Comparison of ENCODE assay signal across 10 cellular contexts in the genomic region with DNA sequence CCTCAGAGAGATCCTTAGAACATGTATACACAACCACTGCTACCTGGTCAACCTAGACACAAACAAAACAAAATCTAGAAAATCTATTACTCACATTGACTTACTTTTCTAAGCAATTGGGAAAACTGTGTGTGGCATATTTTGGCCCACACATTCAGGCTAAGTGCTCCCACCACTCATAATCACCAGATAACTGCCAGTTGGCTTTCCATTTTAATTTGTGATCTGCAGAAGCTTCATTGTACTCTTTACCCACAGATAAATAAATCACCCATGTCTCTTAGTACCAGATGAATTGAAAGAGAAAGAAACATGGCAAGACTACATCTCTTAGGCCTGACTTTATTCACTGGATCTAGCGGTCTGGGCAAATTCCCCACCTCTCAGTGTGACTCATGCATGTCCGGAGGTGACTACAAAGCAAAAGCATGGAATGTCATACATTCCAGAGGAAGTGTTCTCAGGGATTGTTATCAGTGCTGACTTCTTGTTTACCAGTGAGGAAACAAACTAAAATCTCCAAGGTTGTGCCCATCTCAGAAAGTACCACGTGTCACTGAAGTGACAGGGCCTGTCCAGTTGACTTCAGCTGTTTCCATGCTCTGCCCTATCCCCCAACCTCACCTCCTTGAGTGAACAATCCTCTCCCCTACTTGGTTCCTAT. TPM values are rescaled to one million over a fixed set of nuclear protein-coding genes. Genes with fewer than 3 reads are reported as not detected.
A peak's percentile ranks its signal among the peaks of the same experiment; 100 is the strongest.
DNase-seq lines count a peak whose midpoint lies in the region; ATAC-seq, FAIRE-seq and TF ChIP-seq lines count a peak whose summit lies in the region.
"Had no signal": no experiment of that assay in that cellular context is flagged by ENCODE, and none has a peak within 500 bp of the region (broad histone marks: within the 10 kb centered on the region; RNA-seq: fewer than 3 reads in every experiment).

No MANE protein-coding gene starts in this region.

- peak; percentile 18; the same call in 1 of the 2 replicates for TF ChIP-seq POLR2A in IMR-90 (IDR thresholded peaks at IDR 0.05; ENCODE audit: low read depth, low read length)
- peak; percentile 86 for TF ChIP-seq POLR2A in endothelial cell of umbilical vein (IDR thresholded peaks at IDR 0.05; ENCODE audit: low read depth, low read length)

- TF ChIP-seq CTCF in IMR-90 (conservative IDR thresholded peaks at IDR 0.05; ENCODE audit: low read depth, low read length) = no peak
- no peak for TF ChIP-seq CTCF in endothelial cell of umbilical vein (IDR thresholded peaks at IDR 0.05; ENCODE audit: extremely low read depth in 1 of 2, insufficient read depth in 1 of 2, low read depth in 1 of 2, low read length in 2 of 2)

- peak overlapping the region; percentile 14; the same call in 1 of the 2 replicates for H3K4me3 ChIP-seq in ACC112 (ENCODE audit: low read depth, low read length)
- H3K4me3 ChIP-seq in IMR-90 (ENCODE audit: insufficient read depth, low read depth, low read length) = no peak overlapping the region
- H3K4me3 ChIP-seq in endothelial cell of umbilical vein (replicated peaks in 1 of 3; ENCODE audit: insufficient read depth in 1 of 3, low read depth in 1 of 3, low read length in 3 of 3) = no peak overlapping the region
- no peak overlapping the region for H3K4me3 ChIP-seq in mesendoderm (ENCODE audit: low read length)

- peak overlapping the region; percentile 19; the same call in 1 of the 2 replicates for H3K9ac ChIP-seq in IMR-90 (ENCODE audit: low read depth, low read length)
- H3K9ac ChIP-seq in endothelial cell of umbilical vein (replicated peaks; ENCODE audit: extremely low read depth, insufficient read depth, low read length) = peak overlapping the region; percentile 93
- H3K9ac ChIP-seq in mesendoderm (ENCODE audit: low read length) = no peak overlapping the region

- POLR2A ChIA-PET in IMR-90 (lab: Charles Lee; ENCODE audit: unreplicated experiment) (interaction anchor here (0.6 to 2.2 kb wide), 2 partner anchors 15 to 248 kb away, joined by 3 to 7 read pairs; no protein-coding TSS in a partner anchor), endothelial cell of umbilical vein (lab: Charles Lee) (interaction anchor here (0.6 to 4.8 kb wide), 7 partner anchors 9 to 255 kb away, joined by 3 to 48 read pairs (median 10); a partner anchor contains a TSS)
- POLR2A ChIA-PET in activated CD8-positive, alpha-beta T cell treated with anti-CD3 and anti-CD28 coated beads, Interleukin-2, amount 10 ng/mL, durations not matched to agents 7 days and 5 days (lab: Charles Lee) = no interaction called here

- FAIRE-seq in endothelial cell of umbilical vein (lab: Jason Lieb, UNC) (peak; percentile 88), GM19239 (lab: Jason Lieb, UNC) (no peak)

- peak overlapping the region; percentile 99 for H2BK120ac ChIP-seq in IMR-90 (ENCODE audit: low read depth, low read length)
- H2BK120ac ChIP-seq in mesendoderm (ENCODE audit: low read depth, low read length) = peak overlapping the region; percentile 86

- H2AFZ ChIP-seq in ACC112 (ENCODE audit: low read length, unreplicated experiment) (no peak overlapping the region), IMR-90 (replicated peaks; ENCODE audit: low read length, poor library complexity) (no peak overlapping the region), endothelial cell of umbilical vein (ENCODE audit: low read depth, low read length) (no peak overlapping the region)

- H3K79me1 ChIP-seq in IMR-90 (ENCODE audit: low read depth in 1 of 2, low read length in 2 of 2) (peaks cover 28 to 63% of the 10 kb centered on the region in 2 experiments), mesendoderm (ENCODE audit: low read length) (no peaks in the 10 kb centered on the region)

- H3K36me3 Mint-ChIP-seq in activated CD8-positive, alpha-beta T cell treated with anti-CD3 and anti-CD28 coated beads, Interleukin-2, amount 10 ng/mL, durations not matched to agents 7 days and 5 days (ENCODE audit: low read depth) = no peaks in the 10 kb centered on the region
- peaks cover 6% of the 10 kb centered on the region for H3K36me3 Mint-ChIP-seq in activated naive CD8-positive, alpha-beta T cell treated with anti-CD3 and anti-CD28 coated beads for 36 hours

- BruUV-seq in IMR-90 (replicated peaks; lab: Mats Ljungman, UMichigan) (no TSS peak), endothelial cell of umbilical vein (replicated peaks; lab: Mats Ljungman, UMichigan) (no TSS peak)

- H3K4me3 Mint-ChIP-seq in activated CD8-positive, alpha-beta T cell treated with anti-CD3 and anti-CD28 coated beads, Interleukin-2, amount 10 ng/mL, durations not matched to agents 7 days and 5 days = no peak overlapping the region
- no peak overlapping the region for H3K4me3 Mint-ChIP-seq in activated naive CD8-positive, alpha-beta T cell treated with anti-CD3 and anti-CD28 coated beads for 36 hours

- ATAC-seq in IMR-90 (ENCODE audit: low read depth) (peak; percentile 68), HG03521 (IDR thresholded peaks at IDR 0.05; ENCODE audit: unreplicated experiment) (no peak)
- no peak for ATAC-seq in activated CD8-positive, alpha-beta T cell treated with anti-CD3 and anti-CD28 coated beads, Interleukin-2, amount 10 ng/mL, durations not matched to agents 7 days and 5 days

- intact Hi-C loops in IMR-90 (cut with micrococcal nuclease) = loop anchor here (1.0 kb wide), 1 partner anchor 15 kb away; no protein-coding TSS in a partner anchor
- intact Hi-C loops in endothelial cell of umbilical vein (cut with micrococcal nuclease) = loop anchor here (1.0 to 5.0 kb wide), 11 partner anchors 9 to 757 kb away; a partner anchor contains a TSS

- peak overlapping the region; percentile 98 for H4K91ac ChIP-seq in IMR-90 (ENCODE audit: insufficient read depth, low read depth, low read length)

- no peaks in the 10 kb centered on the region for H3K27me3 ChIP-seq in ACC112 (ENCODE audit: insufficient read depth, low read length)
- no peaks in the 10 kb centered on the region for H3K27me3 ChIP-seq in IMR-90 (ENCODE audit: control insufficient read depth, insufficient read depth, low read length)
- no peaks in the 10 kb centered on the region for H3K27me3 ChIP-seq in endothelial cell of umbilical vein (ENCODE audit: control insufficient read depth in 2 of 2, insufficient read depth in 2 of 2, low read length in 2 of 2)
- H3K27me3 ChIP-seq in mesendoderm (ENCODE audit: insufficient read depth, low read length, poor library complexity) = no peaks in the 10 kb centered on the region

- H3K9me1 ChIP-seq in IMR-90 (ENCODE audit: insufficient read depth, low read length) (peaks cover 19% of the 10 kb centered on the region), endothelial cell of umbilical vein (replicated peaks; ENCODE audit: control insufficient read depth, extremely low read depth, insufficient read depth, low read length) (no peaks in the 10 kb centered on the region)

- H2AK5ac ChIP-seq in IMR-90 (ENCODE audit: low read depth, low read length) (peak overlapping the region; percentile 99), mesendoderm (ENCODE audit: low read length) (peak overlapping the region; percentile 3)

- H3K4ac ChIP-seq in IMR-90 (ENCODE audit: low read depth, low read length) (peak overlapping the region; percentile 98), mesendoderm (ENCODE audit: low read depth, low read length) (peak overlapping the region; percentile 72)

- H3K18ac ChIP-seq in IMR-90 (ENCODE audit: low read depth, low read length) = peak overlapping the region; percentile 99
- peak overlapping the region; percentile 33 for H3K18ac ChIP-seq in mesendoderm (ENCODE audit: low read length)

- CTCF ChIA-PET in IMR-90 (lab: Yijun Ruan, JAX) (interaction anchor here (0.7 to 1.4 kb wide), 3 partner anchors 15 to 284 kb away, joined by 3 to 5 read pairs (median 3); no protein-coding TSS in a partner anchor), endothelial cell of umbilical vein (lab: Charles Lee) (interaction anchor here (0.8 to 4.9 kb wide), 8 partner anchors 10 to 174 kb away, joined by 3 to 55 read pairs (median 8); no protein-coding TSS in a partner anchor)
- CTCF ChIA-PET in activated CD8-positive, alpha-beta T cell treated with anti-CD3 and anti-CD28 coated beads, Interleukin-2, amount 10 ng/mL, durations not matched to agents 7 days and 5 days (lab: Charles Lee) = no interaction called here

- no CpG with 5 or more reads among the region's 3 CpGs for WGBS in IMR-90 (ENCODE audit: extremely low coverage in 2 of 2, insufficient read length in 1 of 2), 2 experiments
- no CpG with 5 or more reads among the region's 3 CpGs for WGBS in mesendoderm (ENCODE audit: extremely low coverage, insufficient coverage, low lambda C conversion rate)

- H3K27ac Mint-ChIP-seq in activated CD8-positive, alpha-beta T cell treated with anti-CD3 and anti-CD28 coated beads, Interleukin-2, amount 10 ng/mL, durations not matched to agents 7 days and 5 days = no peak overlapping the region
- H3K27ac Mint-ChIP-seq in activated naive CD8-positive, alpha-beta T cell treated with anti-CD3 and anti-CD28 coated beads for 36 hours = no peak overlapping the region

- H3K56ac ChIP-seq in IMR-90 (ENCODE audit: extremely low read depth, insufficient read depth, low read length) (peak overlapping the region; percentile 86), mesendoderm (ENCODE audit: low read length) (peak overlapping the region; percentile 37)

- no peak; the same call in 1 of the 2 replicates for TF ChIP-seq RAD21 in IMR-90 (IDR thresholded peaks at IDR 0.05; ENCODE audit: low read length)

- peak overlapping the region; percentile 99 for H4K5ac ChIP-seq in IMR-90 (ENCODE audit: low read depth, low read length)
- H4K5ac ChIP-seq in mesendoderm (ENCODE audit: low read length) = no peak overlapping the region

- H2BK20ac ChIP-seq in IMR-90 (ENCODE audit: low read depth, low read length) = peak overlapping the region; percentile 98

- DNase-seq in IMR-90 (peak; percentile 99), endothelial cell of umbilical vein (ENCODE audit: low read depth, low spot score) (peak; percentile 98), mesendoderm (peak; percentile 99), GM19239 (ENCODE audit: insufficient read length, low spot score) (no peak)
- DNase-seq in activated CD8-positive, alpha-beta T cell treated with anti-CD3 and anti-CD28 coated beads, Interleukin-2, amount 10 ng/mL, durations not matched to agents 7 days and 5 days = no peak
- no peak for DNase-seq in activated naive CD8-positive, alpha-beta T cell treated with anti-CD3 and anti-CD28 coated beads for 36 hours
- DNase-seq: effector CD4-positive, alpha-beta T cell had no signal

- in situ Hi-C loops in IMR-90 (cut with MboI; ENCODE audit: low sequenced_read_pairs) = no loop called here

- H3K27ac ChIP-seq in ACC112 (ENCODE audit: low read depth, low read length) = peak overlapping the region; percentile 99
- H3K27ac ChIP-seq in IMR-90 (ENCODE audit: insufficient read depth, low read length) = peak overlapping the region; percentile 79
- peak overlapping the region; percentile 98 for H3K27ac ChIP-seq in endothelial cell of umbilical vein (ENCODE audit: insufficient read depth, low read depth, low read length)
- peak overlapping the region; percentile 26 for H3K27ac ChIP-seq in mesendoderm (ENCODE audit: low read depth, low read length)
- H3K27ac ChIP-seq: C4-2B had no signal

- H3K9me3 Mint-ChIP-seq in activated CD8-positive, alpha-beta T cell treated with anti-CD3 and anti-CD28 coated beads, Interleukin-2, amount 10 ng/mL, durations not matched to agents 7 days and 5 days (ENCODE audit: insufficient read depth) = peaks cover 7% of the 10 kb centered on the region
- H3K9me3 Mint-ChIP-seq in activated naive CD8-positive, alpha-beta T cell treated with anti-CD3 and anti-CD28 coated beads for 36 hours = peaks cover 6% of the 10 kb centered on the region

- H3K14ac ChIP-seq in IMR-90 (replicated peaks; ENCODE audit: low read depth, low read length) = peak overlapping the region; percentile 97

- peaks cover 42% of the 10 kb centered on the region for H3K27me3 Mint-ChIP-seq in activated CD8-positive, alpha-beta T cell treated with anti-CD3 and anti-CD28 coated beads, Interleukin-2, amount 10 ng/mL, durations not matched to agents 7 days and 5 days (ENCODE audit: low read depth)
- H3K27me3 Mint-ChIP-seq in activated naive CD8-positive, alpha-beta T cell treated with anti-CD3 and anti-CD28 coated beads for 36 hours = peaks cover 4% of the 10 kb centered on the region

- H4K8ac ChIP-seq in IMR-90 (ENCODE audit: low read depth in 2 of 2, low read length in 2 of 2) (peak overlapping the region; percentile 89 to 96), mesendoderm (ENCODE audit: low read depth, low read length) (no peak overlapping the region)

- H2BK5ac ChIP-seq in IMR-90 (ENCODE audit: low read depth, low read length, poor library complexity, severe bottlenecking) (peak overlapping the region; percentile 100), mesendoderm (ENCODE audit: low read length) (peak overlapping the region; percentile 66)

- H4K20me1 ChIP-seq in IMR-90 (ENCODE audit: insufficient read depth, low read length) = no peaks in the 10 kb centered on the region
- H4K20me1 ChIP-seq in endothelial cell of umbilical vein (replicated peaks; ENCODE audit: control insufficient read depth, extremely low read depth, insufficient read depth, low read length) = no peaks in the 10 kb centered on the region

- H3K4me1 ChIP-seq in ACC112 (ENCODE audit: control insufficient read depth, insufficient read depth, low read length, unreplicated experiment) (peaks cover 77% of the 10 kb centered on the region), IMR-90 (ENCODE audit: control insufficient read depth, insufficient read depth, low read length) (peaks cover 43% of the 10 kb centered on the region), endothelial cell of umbilical vein (ENCODE audit: control insufficient read depth, extremely low read depth, insufficient read depth, low read length) (peaks cover 84% of the 10 kb centered on the region), mesendoderm (ENCODE audit: control insufficient read depth, low read depth, low read length) (peaks cover 11% of the 10 kb centered on the region)

- peak overlapping the region; percentile 78 for H2BK15ac ChIP-seq in IMR-90 (ENCODE audit: low read depth, low read length)
- H2BK15ac ChIP-seq in mesendoderm (replicated peaks; ENCODE audit: low read depth) = no peak overlapping the region

- peaks cover 44% of the 10 kb centered on the region for H3K79me2 ChIP-seq in ACC112 (ENCODE audit: control insufficient read depth, insufficient read depth, low read length, unreplicated experiment)
- H3K79me2 ChIP-seq in endothelial cell of umbilical vein (ENCODE audit: control insufficient read depth, insufficient read depth, low read length) = peaks cover 36% of the 10 kb centered on the region
- H3K79me2 ChIP-seq in mesendoderm (ENCODE audit: control insufficient read depth, insufficient read depth, low read length) = no peaks in the 10 kb centered on the region

- H3K23ac ChIP-seq in IMR-90 (ENCODE audit: low read depth, low read length) (peak overlapping the region; percentile 95), mesendoderm (ENCODE audit: low read length) (no peak overlapping the region)

- H3K4me1 Mint-ChIP-seq in activated CD8-positive, alpha-beta T cell treated with anti-CD3 and anti-CD28 coated beads, Interleukin-2, amount 10 ng/mL, durations not matched to agents 7 days and 5 days (ENCODE audit: low read depth) = no peaks in the 10 kb centered on the region
- H3K4me1 Mint-ChIP-seq in activated naive CD8-positive, alpha-beta T cell treated with anti-CD3 and anti-CD28 coated beads for 36 hours = no peaks in the 10 kb centered on the region

- H3K36me3 ChIP-seq in ACC112 (ENCODE audit: insufficient read depth, low read length) (peaks cover 2% of the 10 kb centered on the region), IMR-90 (ENCODE audit: control insufficient read depth, insufficient read depth, low read length) (0 out of 2 replicates have a peak, but pooled peaks cover under 1% of the 10 kb centered on the region), endothelial cell of umbilical vein (ENCODE audit: control insufficient read depth in 2 of 2, extremely low read depth in 1 of 2, insufficient read depth in 2 of 2, low read length in 2 of 2) (no peaks in the 10 kb centered on the region), mesendoderm (ENCODE audit: control insufficient read depth, insufficient read depth, low read length) (no peaks in the 10 kb centered on the region)

- H3K9me3 ChIP-seq in IMR-90 (ENCODE audit: control insufficient read depth, insufficient read depth, low read length) (peaks cover under 1% of the 10 kb centered on the region), endothelial cell of umbilical vein (replicated peaks; ENCODE audit: control insufficient read depth, insufficient read depth, low read length) (no peaks in the 10 kb centered on the region)

- dilution Hi-C loops in IMR-90 (cut with HindIII; ENCODE audit: low sequenced_read_pairs, unreplicated experiment) (no loop called here), endothelial cell of umbilical vein (cut with MboI; ENCODE audit: extremely low pct_ligation_motif_present, low sequenced_read_pairs) (no loop called here)

- H2AK9ac ChIP-seq in IMR-90 (replicated peaks; ENCODE audit: low read depth, low read length, poor library complexity) = peak overlapping the region; percentile 43

- peak overlapping the region; percentile 31; the same call in 1 of the 2 replicates for H3K4me2 ChIP-seq in IMR-90 (ENCODE audit: low read depth, low read length)
- peak overlapping the region; percentile 40 for H3K4me2 ChIP-seq in endothelial cell of umbilical vein (ENCODE audit: insufficient read depth, low read length)
- H3K4me2 ChIP-seq in mesendoderm (ENCODE audit: low read length) = no peak overlapping the region

RNA-seq across cellular contexts. Expression of a gene that starts 52.4 kb away (rescaled TPM):
- 30.5 and 51.4 TPM in 2 replicates for total RNA-seq in IMR-90 (2012; rRNA removed)
- polyA plus RNA-seq in IMR-90 (2012; rRNA removed) = 11.2 and 15.3 TPM in 2 replicates
- polyA plus RNA-seq in IMR-90 (2012; cell fraction: cytosol; rRNA removed) = 3.2 and 4.2 TPM in 2 replicates
- polyA plus RNA-seq in IMR-90 (2012; cell fraction: nucleus; rRNA removed; ENCODE audit: low replicate concordance) = 4.7 and 10.9 TPM in 2 replicates
- total RNA-seq in endothelial cell of umbilical vein = 74.5 and 78.6 TPM in 2 replicates
- 16.1 and 21.5 TPM in 2 replicates for polyA plus RNA-seq in endothelial cell of umbilical vein
- 19.8 and 20.6 TPM in 2 replicates for polyA plus RNA-seq in endothelial cell of umbilical vein (2011; cell fraction: cytosol; rRNA removed)
- polyA plus RNA-seq in endothelial cell of umbilical vein (2011; cell fraction: nucleus; rRNA removed) = 20.5 and 20.7 TPM in 2 replicates
- 34.1 and 55.5 TPM in 2 replicates for polyA plus RNA-seq in endothelial cell of umbilical vein (2012)
- polyA minus RNA-seq in endothelial cell of umbilical vein = 34.3 and 40.4 TPM in 2 replicates
- 9.3 TPM for polyA minus RNA-seq in endothelial cell of umbilical vein (2011; cell fraction: cytosol; rRNA and poly(A)+ RNA removed)
- polyA minus RNA-seq in endothelial cell of umbilical vein (2011; cell fraction: nucleus; rRNA and poly(A)+ RNA removed) = 62.3 and 75.3 TPM in 2 replicates
- 11.1 TPM for polyA plus RNA-seq in mesendoderm (2013, experiment 1 of 2)
- 12.0 TPM for polyA plus RNA-seq in mesendoderm (2013, experiment 2 of 2)
- 10 to 100 TPM; 26.4 to 27.0 TPM for total RNA-seq in activated CD8-positive, alpha-beta T cell treated with anti-CD3 and anti-CD28 coated beads, Interleukin-2, amount 10 ng/mL, durations not matched to agents 7 days and 5 days
- 10 to 100 TPM; 27.5 to 29.0 TPM for total RNA-seq in activated naive CD8-positive, alpha-beta T cell treated with anti-CD3 and anti-CD28 coated beads for 36 hours

Comparison
In these comparisons a context has a peak if more than half of its experiments do, and no peak if none do; other contexts are left out.
1. H3K27ac ChIP-seq: peak in every context shown above with its lines; median percentile 99 in ACC112; 98 in endothelial cell of umbilical vein; 79 in IMR-90; 26 in mesendoderm.
2. DNase-seq: peak in IMR-90 (single experiment), endothelial cell of umbilical vein (single experiment) and mesendoderm (single experiment); none in GM19239 (single experiment), activated CD8-positive, alpha-beta T cell treated with anti-CD3 and anti-CD28 coated beads, Interleukin-2, amount 10 ng/mL, durations not matched to agents 7 days and 5 days (single experiment) and activated naive CD8-positive, alpha-beta T cell treated with anti-CD3 and anti-CD28 coated beads for 36 hours (single experiment).